In the genomic region with DNA sequence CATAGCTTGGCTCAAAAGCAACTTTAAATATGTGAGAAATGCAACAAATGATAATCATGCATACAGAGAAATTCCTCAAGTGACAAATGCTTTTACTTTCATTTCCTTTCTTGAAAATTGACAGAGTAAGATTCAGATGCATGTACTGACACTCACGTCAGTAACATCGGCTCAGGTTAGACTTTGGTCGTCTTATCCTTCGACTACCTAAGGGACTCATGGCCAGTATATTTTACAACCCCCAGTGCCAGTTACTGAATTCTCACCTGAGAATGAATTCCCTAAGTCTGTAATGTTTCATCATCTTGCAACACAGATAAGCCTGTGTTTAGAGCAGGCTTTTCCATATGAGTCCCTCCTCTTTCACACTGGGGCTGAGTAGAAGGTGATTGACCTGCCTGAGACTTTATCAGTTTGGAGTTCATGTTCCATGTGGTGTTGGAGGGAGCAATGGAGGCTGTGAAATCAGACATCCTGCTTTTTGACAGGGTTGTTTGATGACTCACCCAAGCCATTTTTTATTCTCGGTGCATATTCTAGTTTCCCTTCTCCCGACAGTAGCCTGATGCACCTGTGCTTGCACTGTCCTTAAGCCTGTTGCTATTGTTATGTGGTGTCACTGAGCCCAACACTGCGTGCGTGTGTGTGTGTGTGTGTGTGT, we compare ENCODE assay signal across 2 cellular contexts.
A peak's percentile ranks its signal among the peaks of the same experiment; 100 is the strongest.
TF ChIP-seq lines count a peak whose summit lies in the region.

No MANE protein-coding gene starts in this region.

TF ChIP-seq in IMR-90, 13 proteins besides CTCF, POLR2A, EP300 and RAD21:
- TF ChIP-seq RCOR1 (IDR thresholded peaks at IDR 0.05; ENCODE audit: insufficient replicate concordance, low read length) (no peak), MXI1 (IDR thresholded peaks at IDR 0.05; ENCODE audit: borderline replicate concordance, low read depth, low read length) (no peak), SMC3 (IDR thresholded peaks at IDR 0.05; ENCODE audit: low read depth, low read length) (no peak), RFX5 (IDR thresholded peaks at IDR 0.05; ENCODE audit: low read depth, low read length) (no peak), CEBPB (IDR thresholded peaks at IDR 0.05; ENCODE audit: low read depth, low read length) (peak; percentile 60; the same call in 1 of the 2 replicates), BHLHE40 (IDR thresholded peaks at IDR 0.05; ENCODE audit: low read depth, low read length) (no peak), FOS (IDR thresholded peaks at IDR 0.05; ENCODE audit: low read depth, low read length) (peak; percentile 69), MAFK (IDR thresholded peaks at IDR 0.05; ENCODE audit: low read depth, low read length) (no peak), NFE2L2 (IDR thresholded peaks at IDR 0.05; ENCODE audit: low read depth, low read length) (no peak), CHD1 (IDR thresholded peaks at IDR 0.05; ENCODE audit: low read depth, low read length) (no peak), MAZ (IDR thresholded peaks at IDR 0.05; ENCODE audit: borderline replicate concordance, low read depth, low read length) (no peak)
- TF ChIP-seq, protein P1, sequence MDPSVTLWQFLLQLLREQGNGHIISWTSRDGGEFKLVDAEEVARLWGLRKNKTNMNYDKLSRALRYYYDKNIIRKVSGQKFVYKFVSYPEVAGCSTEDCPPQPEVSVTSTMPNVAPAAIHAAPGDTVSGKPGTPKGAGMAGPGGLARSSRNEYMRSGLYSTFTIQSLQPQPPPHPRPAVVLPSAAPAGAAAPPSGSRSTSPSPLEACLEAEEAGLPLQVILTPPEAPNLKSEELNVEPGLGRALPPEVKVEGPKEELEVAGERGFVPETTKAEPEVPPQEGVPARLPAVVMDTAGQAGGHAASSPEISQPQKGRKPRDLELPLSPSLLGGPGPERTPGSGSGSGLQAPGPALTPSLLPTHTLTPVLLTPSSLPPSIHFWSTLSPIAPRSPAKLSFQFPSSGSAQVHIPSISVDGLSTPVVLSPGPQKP (IDR thresholded peaks at IDR 0.05; ENCODE audit: borderline replicate concordance, low read depth, low read length): no peak

TF ChIP-seq in GM12878, 131 proteins besides CTCF, POLR2A, EP300 and RAD21:
- peak; percentile 18; the same call in 1 of the 2 replicates for TF ChIP-seq ATF7 (IDR thresholded peaks at IDR 0.05; ENCODE audit: low read depth)
- TF ChIP-seq, protein P2, sequence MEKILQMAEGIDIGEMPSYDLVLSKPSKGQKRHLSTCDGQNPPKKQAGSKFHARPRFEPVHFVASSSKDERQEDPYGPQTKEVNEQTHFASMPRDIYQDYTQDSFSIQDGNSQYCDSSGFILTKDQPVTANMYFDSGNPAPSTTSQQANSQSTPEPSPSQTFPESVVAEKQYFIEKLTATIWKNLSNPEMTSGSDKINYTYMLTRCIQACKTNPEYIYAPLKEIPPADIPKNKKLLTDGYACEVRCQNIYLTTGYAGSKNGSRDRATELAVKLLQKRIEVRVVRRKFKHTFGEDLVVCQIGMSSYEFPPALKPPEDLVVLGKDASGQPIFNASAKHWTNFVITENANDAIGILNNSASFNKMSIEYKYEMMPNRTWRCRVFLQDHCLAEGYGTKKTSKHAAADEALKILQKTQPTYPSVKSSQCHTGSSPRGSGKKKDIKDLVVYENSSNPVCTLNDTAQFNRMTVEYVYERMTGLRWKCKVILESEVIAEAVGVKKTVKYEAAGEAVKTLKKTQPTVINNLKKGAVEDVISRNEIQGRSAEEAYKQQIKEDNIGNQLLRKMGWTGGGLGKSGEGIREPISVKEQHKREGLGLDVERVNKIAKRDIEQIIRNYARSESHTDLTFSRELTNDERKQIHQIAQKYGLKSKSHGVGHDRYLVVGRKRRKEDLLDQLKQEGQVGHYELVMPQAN (conservative IDR thresholded peaks at IDR 0.05): no peak
- TF ChIP-seq CHD1 (IDR thresholded peaks at IDR 0.05; ENCODE audit: low read depth, low read length): no peak
- no peak for TF ChIP-seq SMAD1 (IDR thresholded peaks at IDR 0.05; ENCODE audit: low read depth, partially characterized antibody)
- peak; percentile 13; the same call in 1 of the 2 replicates for TF ChIP-seq MTA2 (IDR thresholded peaks at IDR 0.05; ENCODE audit: low read depth)
- TF ChIP-seq PAX5 (IDR thresholded peaks at IDR 0.05; ENCODE audit: borderline replicate concordance, low read depth, low read length): peak; percentile 55; the same call in 1 of the 2 replicates
- TF ChIP-seq JUND (IDR thresholded peaks at IDR 0.05; ENCODE audit: low read depth, low read length): no peak
- TF ChIP-seq BCL11A (IDR thresholded peaks at IDR 0.05; ENCODE audit: low read depth, low read length): 0 out of 2 replicates have a peak, but pooled peaks have one; percentile 22
- TF ChIP-seq TAF1 (IDR thresholded peaks at IDR 0.05; ENCODE audit: borderline replicate concordance, low read depth, low read length): peak; percentile 24; the same call in 1 of the 2 replicates
- TF ChIP-seq, protein P3, sequence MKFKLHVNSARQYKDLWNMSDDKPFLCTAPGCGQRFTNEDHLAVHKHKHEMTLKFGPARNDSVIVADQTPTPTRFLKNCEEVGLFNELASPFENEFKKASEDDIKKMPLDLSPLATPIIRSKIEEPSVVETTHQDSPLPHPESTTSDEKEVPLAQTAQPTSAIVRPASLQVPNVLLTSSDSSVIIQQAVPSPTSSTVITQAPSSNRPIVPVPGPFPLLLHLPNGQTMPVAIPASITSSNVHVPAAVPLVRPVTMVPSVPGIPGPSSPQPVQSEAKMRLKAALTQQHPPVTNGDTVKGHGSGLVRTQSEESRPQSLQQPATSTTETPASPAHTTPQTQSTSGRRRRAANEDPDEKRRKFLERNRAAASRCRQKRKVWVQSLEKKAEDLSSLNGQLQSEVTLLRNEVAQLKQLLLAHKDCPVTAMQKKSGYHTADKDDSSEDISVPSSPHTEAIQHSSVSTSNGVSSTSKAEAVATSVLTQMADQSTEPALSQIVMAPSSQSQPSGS (IDR thresholded peaks at IDR 0.05; ENCODE audit: low read length): peak; percentile 6; the same call in 1 of the 2 replicates
- TF ChIP-seq SP1 (IDR thresholded peaks at IDR 0.05; ENCODE audit: low read depth, low read length): peak; percentile 11
- TF ChIP-seq POLR2AphosphoS5 (IDR thresholded peaks at IDR 0.05; ENCODE audit: low read length): 0 out of 2 replicates have a peak, but pooled peaks have one; percentile 31
- peak; percentile 67 for TF ChIP-seq EED (IDR thresholded peaks at IDR 0.05; ENCODE audit: low read depth)
- no peak for TF ChIP-seq POLR2AphosphoS2 (IDR thresholded peaks at IDR 0.05; ENCODE audit: low read depth, low read length)
- TF ChIP-seq, protein P4, sequence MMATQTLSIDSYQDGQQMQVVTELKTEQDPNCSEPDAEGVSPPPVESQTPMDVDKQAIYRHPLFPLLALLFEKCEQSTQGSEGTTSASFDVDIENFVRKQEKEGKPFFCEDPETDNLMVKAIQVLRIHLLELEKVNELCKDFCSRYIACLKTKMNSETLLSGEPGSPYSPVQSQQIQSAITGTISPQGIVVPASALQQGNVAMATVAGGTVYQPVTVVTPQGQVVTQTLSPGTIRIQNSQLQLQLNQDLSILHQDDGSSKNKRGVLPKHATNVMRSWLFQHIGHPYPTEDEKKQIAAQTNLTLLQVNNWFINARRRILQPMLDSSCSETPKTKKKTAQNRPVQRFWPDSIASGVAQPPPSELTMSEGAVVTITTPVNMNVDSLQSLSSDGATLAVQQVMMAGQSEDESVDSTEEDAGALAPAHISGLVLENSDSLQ (IDR thresholded peaks at IDR 0.05): peak; percentile 71
- TF ChIP-seq KDM1A (IDR thresholded peaks at IDR 0.05; ENCODE audit: borderline replicate concordance): no peak
- TF ChIP-seq CHD2 (IDR thresholded peaks at IDR 0.05; ENCODE audit: borderline replicate concordance, low read depth, low read length): no peak
- peak; percentile 46 for TF ChIP-seq IRF4 (IDR thresholded peaks at IDR 0.05; ENCODE audit: low read depth, low read length)
- no peak for TF ChIP-seq MXI1 (IDR thresholded peaks at IDR 0.05; ENCODE audit: low read depth, low read length)
- peak; percentile 62 for TF ChIP-seq SPI1 (IDR thresholded peaks at IDR 0.05; ENCODE audit: borderline replicate concordance, insufficient read depth, low read depth, low read length)
- TF ChIP-seq, protein P5, sequence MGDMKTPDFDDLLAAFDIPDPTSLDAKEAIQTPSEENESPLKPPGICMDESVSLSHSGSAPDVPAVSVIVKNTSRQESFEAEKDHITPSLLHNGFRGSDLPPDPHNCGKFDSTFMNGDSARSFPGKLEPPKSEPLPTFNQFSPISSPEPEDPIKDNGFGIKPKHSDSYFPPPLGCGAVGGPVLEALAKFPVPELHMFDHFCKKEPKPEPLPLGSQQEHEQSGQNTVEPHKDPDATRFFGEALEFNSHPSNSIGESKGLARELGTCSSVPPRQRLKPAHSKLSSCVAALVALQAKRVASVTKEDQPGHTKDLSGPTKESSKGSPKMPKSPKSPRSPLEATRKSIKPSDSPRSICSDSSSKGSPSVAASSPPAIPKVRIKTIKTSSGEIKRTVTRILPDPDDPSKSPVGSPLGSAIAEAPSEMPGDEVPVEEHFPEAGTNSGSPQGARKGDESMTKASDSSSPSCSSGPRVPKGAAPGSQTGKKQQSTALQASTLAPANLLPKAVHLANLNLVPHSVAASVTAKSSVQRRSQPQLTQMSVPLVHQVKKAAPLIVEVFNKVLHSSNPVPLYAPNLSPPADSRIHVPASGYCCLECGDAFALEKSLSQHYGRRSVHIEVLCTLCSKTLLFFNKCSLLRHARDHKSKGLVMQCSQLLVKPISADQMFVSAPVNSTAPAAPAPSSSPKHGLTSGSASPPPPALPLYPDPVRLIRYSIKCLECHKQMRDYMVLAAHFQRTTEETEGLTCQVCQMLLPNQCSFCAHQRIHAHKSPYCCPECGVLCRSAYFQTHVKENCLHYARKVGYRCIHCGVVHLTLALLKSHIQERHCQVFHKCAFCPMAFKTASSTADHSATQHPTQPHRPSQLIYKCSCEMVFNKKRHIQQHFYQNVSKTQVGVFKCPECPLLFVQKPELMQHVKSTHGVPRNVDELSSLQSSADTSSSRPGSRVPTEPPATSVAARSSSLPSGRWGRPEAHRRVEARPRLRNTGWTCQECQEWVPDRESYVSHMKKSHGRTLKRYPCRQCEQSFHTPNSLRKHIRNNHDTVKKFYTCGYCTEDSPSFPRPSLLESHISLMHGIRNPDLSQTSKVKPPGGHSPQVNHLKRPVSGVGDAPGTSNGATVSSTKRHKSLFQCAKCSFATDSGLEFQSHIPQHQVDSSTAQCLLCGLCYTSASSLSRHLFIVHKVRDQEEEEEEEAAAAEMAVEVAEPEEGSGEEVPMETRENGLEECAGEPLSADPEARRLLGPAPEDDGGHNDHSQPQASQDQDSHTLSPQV (IDR thresholded peaks at IDR 0.05): no peak
- TF ChIP-seq, protein P6, sequence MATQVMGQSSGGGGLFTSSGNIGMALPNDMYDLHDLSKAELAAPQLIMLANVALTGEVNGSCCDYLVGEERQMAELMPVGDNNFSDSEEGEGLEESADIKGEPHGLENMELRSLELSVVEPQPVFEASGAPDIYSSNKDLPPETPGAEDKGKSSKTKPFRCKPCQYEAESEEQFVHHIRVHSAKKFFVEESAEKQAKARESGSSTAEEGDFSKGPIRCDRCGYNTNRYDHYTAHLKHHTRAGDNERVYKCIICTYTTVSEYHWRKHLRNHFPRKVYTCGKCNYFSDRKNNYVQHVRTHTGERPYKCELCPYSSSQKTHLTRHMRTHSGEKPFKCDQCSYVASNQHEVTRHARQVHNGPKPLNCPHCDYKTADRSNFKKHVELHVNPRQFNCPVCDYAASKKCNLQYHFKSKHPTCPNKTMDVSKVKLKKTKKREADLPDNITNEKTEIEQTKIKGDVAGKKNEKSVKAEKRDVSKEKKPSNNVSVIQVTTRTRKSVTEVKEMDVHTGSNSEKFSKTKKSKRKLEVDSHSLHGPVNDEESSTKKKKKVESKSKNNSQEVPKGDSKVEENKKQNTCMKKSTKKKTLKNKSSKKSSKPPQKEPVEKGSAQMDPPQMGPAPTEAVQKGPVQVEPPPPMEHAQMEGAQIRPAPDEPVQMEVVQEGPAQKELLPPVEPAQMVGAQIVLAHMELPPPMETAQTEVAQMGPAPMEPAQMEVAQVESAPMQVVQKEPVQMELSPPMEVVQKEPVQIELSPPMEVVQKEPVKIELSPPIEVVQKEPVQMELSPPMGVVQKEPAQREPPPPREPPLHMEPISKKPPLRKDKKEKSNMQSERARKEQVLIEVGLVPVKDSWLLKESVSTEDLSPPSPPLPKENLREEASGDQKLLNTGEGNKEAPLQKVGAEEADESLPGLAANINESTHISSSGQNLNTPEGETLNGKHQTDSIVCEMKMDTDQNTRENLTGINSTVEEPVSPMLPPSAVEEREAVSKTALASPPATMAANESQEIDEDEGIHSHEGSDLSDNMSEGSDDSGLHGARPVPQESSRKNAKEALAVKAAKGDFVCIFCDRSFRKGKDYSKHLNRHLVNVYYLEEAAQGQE (IDR thresholded peaks at IDR 0.05; ENCODE audit: low read depth, low read length): no peak
- no peak for TF ChIP-seq RELA (IDR thresholded peaks at IDR 0.05; ENCODE audit: borderline replicate concordance, partially characterized antibody)
- TF ChIP-seq, protein P7, sequence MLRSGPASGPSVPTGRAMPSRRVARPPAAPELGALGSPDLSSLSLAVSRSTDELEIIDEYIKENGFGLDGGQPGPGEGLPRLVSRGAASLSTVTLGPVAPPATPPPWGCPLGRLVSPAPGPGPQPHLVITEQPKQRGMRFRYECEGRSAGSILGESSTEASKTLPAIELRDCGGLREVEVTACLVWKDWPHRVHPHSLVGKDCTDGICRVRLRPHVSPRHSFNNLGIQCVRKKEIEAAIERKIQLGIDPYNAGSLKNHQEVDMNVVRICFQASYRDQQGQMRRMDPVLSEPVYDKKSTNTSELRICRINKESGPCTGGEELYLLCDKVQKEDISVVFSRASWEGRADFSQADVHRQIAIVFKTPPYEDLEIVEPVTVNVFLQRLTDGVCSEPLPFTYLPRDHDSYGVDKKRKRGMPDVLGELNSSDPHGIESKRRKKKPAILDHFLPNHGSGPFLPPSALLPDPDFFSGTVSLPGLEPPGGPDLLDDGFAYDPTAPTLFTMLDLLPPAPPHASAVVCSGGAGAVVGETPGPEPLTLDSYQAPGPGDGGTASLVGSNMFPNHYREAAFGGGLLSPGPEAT (IDR thresholded peaks at IDR 0.05; ENCODE audit: low read depth): 0 out of 2 replicates have a peak, but pooled peaks have one; percentile 19
- TF ChIP-seq YY1 (IDR thresholded peaks at IDR 0.05; ENCODE audit: low read depth, low read length): no peak; the same call in 1 of the 2 replicates
- 0 out of 2 replicates have a peak, but pooled peaks have one; percentile 17 for TF ChIP-seq FOXM1 (IDR thresholded peaks at IDR 0.05; ENCODE audit: low read depth, low read length)
- TF ChIP-seq RUNX3 (IDR thresholded peaks at IDR 0.05; ENCODE audit: low read length): peak; percentile 29; the same call in 1 of the 2 replicates
- TF ChIP-seq TCF12 (IDR thresholded peaks at IDR 0.05; ENCODE audit: low read depth, low read length): peak; percentile 83
- no peak for TF ChIP-seq SMARCA5 (IDR thresholded peaks at IDR 0.05)
- TF ChIP-seq TCF3 (IDR thresholded peaks at IDR 0.05; ENCODE audit: borderline replicate concordance, insufficient read depth, low read depth, low read length): peak; percentile 71; the same call in 1 of the 2 replicates
- TF ChIP-seq IKZF1 (conservative IDR thresholded peaks at IDR 0.05): peak; percentile 31; the same call in 1 of the 2 replicates
- no peak for TF ChIP-seq MEF2B (IDR thresholded peaks at IDR 0.05; ENCODE audit: partially characterized antibody, poor library complexity, severe bottlenecking)
- peak; percentile 40 to 56; a peak in 3 of 4 replicates for TF ChIP-seq IKZF2 (IDR thresholded peaks at IDR 0.05)
